2 cellular contexts compared by ENCODE assay signal in the genomic region with DNA sequence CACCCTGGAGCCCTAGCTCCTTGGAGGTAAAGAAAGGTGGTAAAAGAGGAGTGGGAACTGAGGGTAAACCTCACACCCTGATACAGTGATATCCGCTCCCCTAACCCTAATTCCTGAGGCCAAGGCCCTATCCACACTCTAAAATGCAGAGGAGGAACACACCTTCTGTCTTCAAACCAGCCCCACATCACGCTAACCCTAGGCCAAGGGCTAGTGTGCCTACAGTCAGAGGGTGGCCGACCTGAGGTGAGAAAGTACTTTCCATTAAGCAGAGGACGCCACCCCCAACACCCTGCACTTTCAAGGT.
TF ChIP-seq lines count a peak whose summit lies in the region.

No MANE protein-coding gene starts in this region.

TF ChIP-seq in SK-N-SH, 30 proteins besides CTCF, POLR2A, EP300 and RAD21:
- no peak for TF ChIP-seq POLR2AphosphoS5 (IDR thresholded peaks at IDR 0.05; ENCODE audit: low read depth, low read length)
- TF ChIP-seq FOSL2 (IDR thresholded peaks at IDR 0.05; ENCODE audit: borderline replicate concordance, low read depth): no peak
- TF ChIP-seq, protein P1, sequence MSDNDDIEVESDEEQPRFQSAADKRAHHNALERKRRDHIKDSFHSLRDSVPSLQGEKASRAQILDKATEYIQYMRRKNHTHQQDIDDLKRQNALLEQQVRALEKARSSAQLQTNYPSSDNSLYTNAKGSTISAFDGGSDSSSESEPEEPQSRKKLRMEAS (IDR thresholded peaks at IDR 0.05; ENCODE audit: low read depth): no peak
- TF ChIP-seq, protein P2, sequence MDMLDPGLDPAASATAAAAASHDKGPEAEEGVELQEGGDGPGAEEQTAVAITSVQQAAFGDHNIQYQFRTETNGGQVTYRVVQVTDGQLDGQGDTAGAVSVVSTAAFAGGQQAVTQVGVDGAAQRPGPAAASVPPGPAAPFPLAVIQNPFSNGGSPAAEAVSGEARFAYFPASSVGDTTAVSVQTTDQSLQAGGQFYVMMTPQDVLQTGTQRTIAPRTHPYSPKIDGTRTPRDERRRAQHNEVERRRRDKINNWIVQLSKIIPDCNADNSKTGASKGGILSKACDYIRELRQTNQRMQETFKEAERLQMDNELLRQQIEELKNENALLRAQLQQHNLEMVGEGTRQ (IDR thresholded peaks at IDR 0.05; ENCODE audit: borderline replicate concordance, low read depth, low read length): no peak
- no peak for TF ChIP-seq GABPA (IDR thresholded peaks at IDR 0.05; ENCODE audit: low read depth)
- TF ChIP-seq TCF12 (IDR thresholded peaks at IDR 0.05): no peak
- TF ChIP-seq ELF1 (IDR thresholded peaks at IDR 0.05): no peak
- TF ChIP-seq GATA2 (CRISPR knock-in tag; IDR thresholded peaks at IDR 0.05): no peak
- TF ChIP-seq FOXJ3 (CRISPR knock-in tag; IDR thresholded peaks at IDR 0.05): no peak
- TF ChIP-seq, protein P3, sequence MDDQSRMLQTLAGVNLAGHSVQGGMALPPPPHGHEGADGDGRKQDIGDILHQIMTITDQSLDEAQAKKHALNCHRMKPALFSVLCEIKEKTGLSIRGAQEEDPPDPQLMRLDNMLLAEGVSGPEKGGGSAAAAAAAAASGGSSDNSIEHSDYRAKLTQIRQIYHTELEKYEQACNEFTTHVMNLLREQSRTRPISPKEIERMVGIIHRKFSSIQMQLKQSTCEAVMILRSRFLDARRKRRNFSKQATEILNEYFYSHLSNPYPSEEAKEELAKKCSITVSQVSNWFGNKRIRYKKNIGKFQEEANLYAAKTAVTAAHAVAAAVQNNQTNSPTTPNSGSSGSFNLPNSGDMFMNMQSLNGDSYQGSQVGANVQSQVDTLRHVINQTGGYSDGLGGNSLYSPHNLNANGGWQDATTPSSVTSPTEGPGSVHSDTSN (IDR thresholded peaks at IDR 0.05): no peak
- no peak for TF ChIP-seq RFX5 (IDR thresholded peaks at IDR 0.05; ENCODE audit: low read length)
- TF ChIP-seq TEAD4 (IDR thresholded peaks at IDR 0.05; ENCODE audit: borderline replicate concordance, insufficient read depth): no peak
- TF ChIP-seq, protein P4, sequence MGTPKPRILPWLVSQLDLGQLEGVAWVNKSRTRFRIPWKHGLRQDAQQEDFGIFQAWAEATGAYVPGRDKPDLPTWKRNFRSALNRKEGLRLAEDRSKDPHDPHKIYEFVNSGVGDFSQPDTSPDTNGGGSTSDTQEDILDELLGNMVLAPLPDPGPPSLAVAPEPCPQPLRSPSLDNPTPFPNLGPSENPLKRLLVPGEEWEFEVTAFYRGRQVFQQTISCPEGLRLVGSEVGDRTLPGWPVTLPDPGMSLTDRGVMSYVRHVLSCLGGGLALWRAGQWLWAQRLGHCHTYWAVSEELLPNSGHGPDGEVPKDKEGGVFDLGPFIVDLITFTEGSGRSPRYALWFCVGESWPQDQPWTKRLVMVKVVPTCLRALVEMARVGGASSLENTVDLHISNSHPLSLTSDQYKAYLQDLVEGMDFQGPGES (IDR thresholded peaks at IDR 0.05; ENCODE audit: low read depth, low read length): no peak
- TF ChIP-seq, protein P5, sequence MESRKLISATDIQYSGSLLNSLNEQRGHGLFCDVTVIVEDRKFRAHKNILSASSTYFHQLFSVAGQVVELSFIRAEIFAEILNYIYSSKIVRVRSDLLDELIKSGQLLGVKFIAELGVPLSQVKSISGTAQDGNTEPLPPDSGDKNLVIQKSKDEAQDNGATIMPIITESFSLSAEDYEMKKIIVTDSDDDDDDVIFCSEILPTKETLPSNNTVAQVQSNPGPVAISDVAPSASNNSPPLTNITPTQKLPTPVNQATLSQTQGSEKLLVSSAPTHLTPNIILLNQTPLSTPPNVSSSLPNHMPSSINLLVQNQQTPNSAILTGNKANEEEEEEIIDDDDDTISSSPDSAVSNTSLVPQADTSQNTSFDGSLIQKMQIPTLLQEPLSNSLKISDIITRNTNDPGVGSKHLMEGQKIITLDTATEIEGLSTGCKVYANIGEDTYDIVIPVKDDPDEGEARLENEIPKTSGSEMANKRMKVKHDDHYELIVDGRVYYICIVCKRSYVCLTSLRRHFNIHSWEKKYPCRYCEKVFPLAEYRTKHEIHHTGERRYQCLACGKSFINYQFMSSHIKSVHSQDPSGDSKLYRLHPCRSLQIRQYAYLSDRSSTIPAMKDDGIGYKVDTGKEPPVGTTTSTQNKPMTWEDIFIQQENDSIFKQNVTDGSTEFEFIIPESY (IDR thresholded peaks at IDR 0.05; ENCODE audit: borderline replicate concordance, low read depth): no peak
- TF ChIP-seq, protein P6, sequence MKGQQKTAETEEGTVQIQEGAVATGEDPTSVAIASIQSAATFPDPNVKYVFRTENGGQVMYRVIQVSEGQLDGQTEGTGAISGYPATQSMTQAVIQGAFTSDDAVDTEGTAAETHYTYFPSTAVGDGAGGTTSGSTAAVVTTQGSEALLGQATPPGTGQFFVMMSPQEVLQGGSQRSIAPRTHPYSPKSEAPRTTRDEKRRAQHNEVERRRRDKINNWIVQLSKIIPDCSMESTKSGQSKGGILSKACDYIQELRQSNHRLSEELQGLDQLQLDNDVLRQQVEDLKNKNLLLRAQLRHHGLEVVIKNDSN (IDR thresholded peaks at IDR 0.05; ENCODE audit: borderline replicate concordance, low read depth): no peak
- no peak for TF ChIP-seq FOXM1 (IDR thresholded peaks at IDR 0.05; ENCODE audit: low read depth)
- no peak for TF ChIP-seq MXI1 (IDR thresholded peaks at IDR 0.05; ENCODE audit: low read depth, low read length)
- TF ChIP-seq YY1 (IDR thresholded peaks at IDR 0.05; ENCODE audit: low read depth): no peak

TF ChIP-seq in SK-N-SH treated with all-trans-retinoic acid at 6 μM for 48 hours, 23 proteins besides CTCF, POLR2A, EP300 and RAD21:
- TF ChIP-seq, protein P7, sequence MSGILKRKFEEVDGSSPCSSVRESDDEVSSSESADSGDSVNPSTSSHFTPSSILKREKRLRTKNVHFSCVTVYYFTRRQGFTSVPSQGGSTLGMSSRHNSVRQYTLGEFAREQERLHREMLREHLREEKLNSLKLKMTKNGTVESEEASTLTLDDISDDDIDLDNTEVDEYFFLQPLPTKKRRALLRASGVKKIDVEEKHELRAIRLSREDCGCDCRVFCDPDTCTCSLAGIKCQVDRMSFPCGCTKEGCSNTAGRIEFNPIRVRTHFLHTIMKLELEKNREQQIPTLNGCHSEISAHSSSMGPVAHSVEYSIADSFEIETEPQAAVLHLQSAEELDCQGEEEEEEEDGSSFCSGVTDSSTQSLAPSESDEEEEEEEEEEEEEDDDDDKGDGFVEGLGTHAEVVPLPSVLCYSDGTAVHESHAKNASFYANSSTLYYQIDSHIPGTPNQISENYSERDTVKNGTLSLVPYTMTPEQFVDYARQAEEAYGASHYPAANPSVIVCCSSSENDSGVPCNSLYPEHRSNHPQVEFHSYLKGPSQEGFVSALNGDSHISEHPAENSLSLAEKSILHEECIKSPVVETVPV (CRISPR knock-in tag; IDR thresholded peaks at IDR 0.05): no peak
- no peak for TF ChIP-seq ZNF70 (CRISPR knock-in tag; IDR thresholded peaks at IDR 0.05)
- TF ChIP-seq BACH2 (CRISPR knock-in tag; IDR thresholded peaks at IDR 0.05; ENCODE audit: borderline replicate concordance): no peak
- TF ChIP-seq GLIS3 (CRISPR knock-in tag; IDR thresholded peaks at IDR 0.05): no peak
